ENCODE assay signal across 1 cellular context in the genomic region with DNA sequence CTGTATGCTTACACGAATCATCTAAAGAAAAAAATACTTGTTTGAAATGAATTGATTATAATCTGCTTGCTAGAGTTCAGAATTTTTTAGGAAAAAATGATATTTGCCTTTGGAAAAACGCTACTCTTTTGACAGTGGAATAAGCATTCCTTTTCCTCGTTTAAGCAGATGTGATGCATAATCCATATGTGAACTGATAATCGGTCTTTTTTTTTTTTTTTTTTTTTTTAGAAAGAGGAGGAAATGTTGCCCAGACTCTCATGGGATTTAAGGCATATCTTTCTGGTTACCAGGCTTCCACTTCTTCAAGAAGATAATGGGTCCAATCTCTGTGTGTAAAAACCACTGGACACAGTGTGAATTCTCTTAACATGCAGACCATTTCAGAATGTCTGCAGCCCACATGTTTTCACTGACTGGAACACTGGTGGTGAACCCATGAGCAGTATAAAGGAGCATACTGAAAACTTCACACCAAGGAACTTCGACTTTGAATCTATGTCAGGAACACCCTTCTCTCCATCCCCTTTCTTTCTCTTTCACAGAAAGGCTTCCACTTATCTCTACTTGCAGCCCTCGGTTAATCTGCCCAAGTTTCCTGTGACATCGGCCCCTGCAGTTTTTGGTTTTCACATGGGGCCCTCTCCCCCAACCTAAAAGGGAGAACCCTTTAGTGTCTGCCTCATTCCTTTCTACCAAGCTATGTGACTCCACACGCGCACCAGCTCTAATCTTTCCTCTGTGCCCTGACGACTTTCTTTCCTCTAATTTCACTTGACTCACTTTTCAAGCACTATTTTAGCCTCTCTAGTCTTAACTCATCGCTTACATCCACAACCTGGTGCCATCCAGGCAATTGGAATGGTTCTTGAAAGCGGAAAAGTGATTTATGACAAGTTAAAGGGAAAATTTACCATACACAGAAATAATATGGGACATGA.
A peak's percentile ranks its signal among the peaks of the same experiment; 100 is the strongest.
TF ChIP-seq lines count a peak whose summit lies in the region.

No MANE protein-coding gene starts in this region.

TF ChIP-seq in K562, 482 proteins besides CTCF, POLR2A, EP300 and RAD21 (continued from another document and continues in another):
- TF ChIP-seq, protein P1, sequence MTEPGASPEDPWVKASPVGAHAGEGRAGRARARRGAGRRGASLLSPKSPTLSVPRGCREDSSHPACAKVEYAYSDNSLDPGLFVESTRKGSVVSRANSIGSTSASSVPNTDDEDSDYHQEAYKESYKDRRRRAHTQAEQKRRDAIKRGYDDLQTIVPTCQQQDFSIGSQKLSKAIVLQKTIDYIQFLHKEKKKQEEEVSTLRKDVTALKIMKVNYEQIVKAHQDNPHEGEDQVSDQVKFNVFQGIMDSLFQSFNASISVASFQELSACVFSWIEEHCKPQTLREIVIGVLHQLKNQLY (CRISPR knock-in tag; conservative IDR thresholded peaks at IDR 0.05), result no peak
- TF ChIP-seq, protein P2, sequence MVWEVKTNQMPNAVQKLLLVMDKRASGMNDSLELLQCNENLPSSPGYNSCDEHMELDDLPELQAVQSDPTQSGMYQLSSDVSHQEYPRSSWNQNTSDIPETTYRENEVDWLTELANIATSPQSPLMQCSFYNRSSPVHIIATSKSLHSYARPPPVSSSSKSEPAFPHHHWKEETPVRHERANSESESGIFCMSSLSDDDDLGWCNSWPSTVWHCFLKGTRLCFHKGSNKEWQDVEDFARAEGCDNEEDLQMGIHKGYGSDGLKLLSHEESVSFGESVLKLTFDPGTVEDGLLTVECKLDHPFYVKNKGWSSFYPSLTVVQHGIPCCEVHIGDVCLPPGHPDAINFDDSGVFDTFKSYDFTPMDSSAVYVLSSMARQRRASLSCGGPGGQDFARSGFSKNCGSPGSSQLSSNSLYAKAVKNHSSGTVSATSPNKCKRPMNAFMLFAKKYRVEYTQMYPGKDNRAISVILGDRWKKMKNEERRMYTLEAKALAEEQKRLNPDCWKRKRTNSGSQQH (CRISPR knock-in tag; IDR thresholded peaks at IDR 0.05), result 0 out of 2 replicates have a peak, but pooled peaks have one; percentile 58
- TF ChIP-seq, protein P3, sequence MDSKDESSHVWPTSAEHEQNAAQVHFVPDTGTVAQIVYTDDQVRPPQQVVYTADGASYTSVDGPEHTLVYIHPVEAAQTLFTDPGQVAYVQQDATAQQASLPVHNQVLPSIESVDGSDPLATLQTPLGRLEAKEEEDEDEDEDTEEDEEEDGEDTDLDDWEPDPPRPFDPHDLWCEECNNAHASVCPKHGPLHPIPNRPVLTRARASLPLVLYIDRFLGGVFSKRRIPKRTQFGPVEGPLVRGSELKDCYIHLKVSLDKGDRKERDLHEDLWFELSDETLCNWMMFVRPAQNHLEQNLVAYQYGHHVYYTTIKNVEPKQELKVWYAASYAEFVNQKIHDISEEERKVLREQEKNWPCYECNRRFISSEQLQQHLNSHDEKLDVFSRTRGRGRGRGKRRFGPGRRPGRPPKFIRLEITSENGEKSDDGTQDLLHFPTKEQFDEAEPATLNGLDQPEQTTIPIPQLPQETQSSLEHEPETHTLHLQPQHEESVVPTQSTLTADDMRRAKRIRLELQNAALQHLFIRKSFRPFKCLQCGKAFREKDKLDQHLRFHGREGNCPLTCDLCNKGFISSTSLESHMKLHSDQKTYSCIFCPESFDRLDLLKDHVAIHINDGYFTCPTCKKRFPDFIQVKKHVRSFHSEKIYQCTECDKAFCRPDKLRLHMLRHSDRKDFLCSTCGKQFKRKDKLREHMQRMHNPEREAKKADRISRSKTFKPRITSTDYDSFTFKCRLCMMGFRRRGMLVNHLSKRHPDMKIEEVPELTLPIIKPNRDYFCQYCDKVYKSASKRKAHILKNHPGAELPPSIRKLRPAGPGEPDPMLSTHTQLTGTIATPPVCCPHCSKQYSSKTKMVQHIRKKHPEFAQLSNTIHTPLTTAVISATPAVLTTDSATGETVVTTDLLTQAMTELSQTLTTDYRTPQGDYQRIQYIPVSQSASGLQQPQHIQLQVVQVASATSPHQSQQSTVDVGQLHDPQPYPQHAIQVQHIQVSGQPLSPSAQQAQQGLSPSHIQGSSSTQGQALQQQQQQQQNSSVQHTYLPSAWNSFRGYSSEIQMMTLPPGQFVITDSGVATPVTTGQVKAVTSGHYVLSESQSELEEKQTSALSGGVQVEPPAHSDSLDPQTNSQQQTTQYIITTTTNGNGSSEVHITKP (IDR thresholded peaks at IDR 0.05; ENCODE audit: partially characterized antibody), result peak; percentile 50
- TF ChIP-seq, protein P4, sequence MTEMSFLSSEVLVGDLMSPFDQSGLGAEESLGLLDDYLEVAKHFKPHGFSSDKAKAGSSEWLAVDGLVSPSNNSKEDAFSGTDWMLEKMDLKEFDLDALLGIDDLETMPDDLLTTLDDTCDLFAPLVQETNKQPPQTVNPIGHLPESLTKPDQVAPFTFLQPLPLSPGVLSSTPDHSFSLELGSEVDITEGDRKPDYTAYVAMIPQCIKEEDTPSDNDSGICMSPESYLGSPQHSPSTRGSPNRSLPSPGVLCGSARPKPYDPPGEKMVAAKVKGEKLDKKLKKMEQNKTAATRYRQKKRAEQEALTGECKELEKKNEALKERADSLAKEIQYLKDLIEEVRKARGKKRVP (CRISPR knock-in tag; IDR thresholded peaks at IDR 0.05), result 0 out of 2 replicates have a peak, but pooled peaks have one; percentile 9
- TF ChIP-seq, protein P5, sequence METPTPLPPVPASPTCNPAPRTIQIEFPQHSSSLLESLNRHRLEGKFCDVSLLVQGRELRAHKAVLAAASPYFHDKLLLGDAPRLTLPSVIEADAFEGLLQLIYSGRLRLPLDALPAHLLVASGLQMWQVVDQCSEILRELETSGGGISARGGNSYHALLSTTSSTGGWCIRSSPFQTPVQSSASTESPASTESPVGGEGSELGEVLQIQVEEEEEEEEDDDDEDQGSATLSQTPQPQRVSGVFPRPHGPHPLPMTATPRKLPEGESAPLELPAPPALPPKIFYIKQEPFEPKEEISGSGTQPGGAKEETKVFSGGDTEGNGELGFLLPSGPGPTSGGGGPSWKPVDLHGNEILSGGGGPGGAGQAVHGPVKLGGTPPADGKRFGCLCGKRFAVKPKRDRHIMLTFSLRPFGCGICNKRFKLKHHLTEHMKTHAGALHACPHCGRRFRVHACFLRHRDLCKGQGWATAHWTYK (CRISPR knock-in tag; IDR thresholded peaks at IDR 0.05), result no peak
- TF ChIP-seq ZNF75A (CRISPR knock-in tag; IDR thresholded peaks at IDR 0.05) (no peak), ZNF778 (CRISPR knock-in tag; IDR thresholded peaks at IDR 0.05) (no peak), CTBP1 (IDR thresholded peaks at IDR 0.05; ENCODE audit: borderline replicate concordance) (peak; percentile 77; the same call in 1 of the 2 replicates), NONO (IDR thresholded peaks at IDR 0.05; ENCODE audit: low read depth in 2 of 2, low read length in 1 of 2) (0 out of 4 replicates have a peak, but pooled peaks of 1 of the 2 experiments have one; percentile 19), HDAC6 (IDR thresholded peaks at IDR 0.05; ENCODE audit: low read depth, low read length) (no peak), RHOXF2B (CRISPR knock-in tag; conservative IDR thresholded peaks at IDR 0.05) (no peak), E2F3 (CRISPR knock-in tag; IDR thresholded peaks at IDR 0.05) (no peak), ZC3H11A (IDR thresholded peaks at IDR 0.05; ENCODE audit: low read depth, low read length) (no peak), RBM22 (IDR thresholded peaks at IDR 0.05; ENCODE audit: low read depth, low read length, poor library complexity, severe bottlenecking) (no peak), HMG20B (CRISPR knock-in tag; IDR thresholded peaks at IDR 0.05) (no peak), ZNF431 (CRISPR knock-in tag; IDR thresholded peaks at IDR 0.05) (no peak), TBL1XR1 (IDR thresholded peaks at IDR 0.05; ENCODE audit: low read length in 2 of 2) (peak in 1 of 2 experiments; percentile 65; a peak in 1 of 4 replicates), ZNF589 (CRISPR knock-in tag; IDR thresholded peaks at IDR 0.05; ENCODE audit: low read depth) (peak; percentile 83), ZNF124 (CRISPR knock-in tag; IDR thresholded peaks at IDR 0.05) (no peak), ETV6 (IDR thresholded peaks at IDR 0.05; ENCODE audit: borderline replicate concordance in 1 of 2, low read depth in 2 of 2, low read length in 1 of 2) (no peak), ETV6 (CRISPR knock-in tag; IDR thresholded peaks at IDR 0.05; ENCODE audit: borderline replicate concordance) (no peak), NFIC (IDR thresholded peaks at IDR 0.05) (peak; percentile 76), TAF15 (IDR thresholded peaks at IDR 0.05; ENCODE audit: low read depth, low read length) (no peak), STAT5A (IDR thresholded peaks at IDR 0.05; ENCODE audit: borderline replicate concordance, low read length) (peak; percentile 84), KDM2B (CRISPR knock-in tag; IDR thresholded peaks at IDR 0.05) (no peak), NR1H2 (CRISPR knock-in tag; IDR thresholded peaks at IDR 0.05) (no peak), ZSCAN29 (IDR thresholded peaks at IDR 0.05) (0 out of 2 replicates have a peak, but pooled peaks have one; percentile 11), BDP1 (IDR thresholded peaks at IDR 0.05; ENCODE audit: insufficient read depth, insufficient read length) (no peak), GATA2 (CRISPR knock-in tag; IDR thresholded peaks at IDR 0.05) (peak; percentile 88), ZNF121 (CRISPR knock-in tag; conservative IDR thresholded peaks at IDR 0.05) (no peak), MTA2 (IDR thresholded peaks at IDR 0.05; ENCODE audit: low read depth) (peak; percentile 85), PRMT5 (CRISPR knock-in tag; IDR thresholded peaks at IDR 0.05) (no peak), ZNF766 (CRISPR knock-in tag; conservative IDR thresholded peaks at IDR 0.05) (peak; percentile 34; the same call in 1 of the 2 replicates), SMARCA5 (IDR thresholded peaks at IDR 0.05) (no peak), ZNF175 (CRISPR knock-in tag; IDR thresholded peaks at IDR 0.05; ENCODE audit: low read depth) (peak; percentile 45; the same call in 1 of the 2 replicates), ZNF23 (CRISPR knock-in tag; IDR thresholded peaks at IDR 0.05) (no peak), BMI1 (IDR thresholded peaks at IDR 0.05; ENCODE audit: low read length) (no peak)
- TF ChIP-seq, protein P6, sequence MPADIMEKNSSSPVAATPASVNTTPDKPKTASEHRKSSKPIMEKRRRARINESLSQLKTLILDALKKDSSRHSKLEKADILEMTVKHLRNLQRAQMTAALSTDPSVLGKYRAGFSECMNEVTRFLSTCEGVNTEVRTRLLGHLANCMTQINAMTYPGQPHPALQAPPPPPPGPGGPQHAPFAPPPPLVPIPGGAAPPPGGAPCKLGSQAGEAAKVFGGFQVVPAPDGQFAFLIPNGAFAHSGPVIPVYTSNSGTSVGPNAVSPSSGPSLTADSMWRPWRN (IDR thresholded peaks at IDR 0.05; ENCODE audit: low read depth), result peak; percentile 45; the same call in 1 of the 2 replicates
- TF ChIP-seq, protein P7, sequence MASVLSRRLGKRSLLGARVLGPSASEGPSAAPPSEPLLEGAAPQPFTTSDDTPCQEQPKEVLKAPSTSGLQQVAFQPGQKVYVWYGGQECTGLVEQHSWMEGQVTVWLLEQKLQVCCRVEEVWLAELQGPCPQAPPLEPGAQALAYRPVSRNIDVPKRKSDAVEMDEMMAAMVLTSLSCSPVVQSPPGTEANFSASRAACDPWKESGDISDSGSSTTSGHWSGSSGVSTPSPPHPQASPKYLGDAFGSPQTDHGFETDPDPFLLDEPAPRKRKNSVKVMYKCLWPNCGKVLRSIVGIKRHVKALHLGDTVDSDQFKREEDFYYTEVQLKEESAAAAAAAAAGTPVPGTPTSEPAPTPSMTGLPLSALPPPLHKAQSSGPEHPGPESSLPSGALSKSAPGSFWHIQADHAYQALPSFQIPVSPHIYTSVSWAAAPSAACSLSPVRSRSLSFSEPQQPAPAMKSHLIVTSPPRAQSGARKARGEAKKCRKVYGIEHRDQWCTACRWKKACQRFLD (CRISPR knock-in tag; IDR thresholded peaks at IDR 0.05), result no peak; the same call in 1 of the 2 replicates
- TF ChIP-seq, protein P8, sequence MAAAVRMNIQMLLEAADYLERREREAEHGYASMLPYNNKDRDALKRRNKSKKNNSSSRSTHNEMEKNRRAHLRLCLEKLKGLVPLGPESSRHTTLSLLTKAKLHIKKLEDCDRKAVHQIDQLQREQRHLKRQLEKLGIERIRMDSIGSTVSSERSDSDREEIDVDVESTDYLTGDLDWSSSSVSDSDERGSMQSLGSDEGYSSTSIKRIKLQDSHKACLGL (CRISPR knock-in tag; IDR thresholded peaks at IDR 0.05; ENCODE audit: borderline replicate concordance, poor library complexity, severe bottlenecking), result no peak
- TF ChIP-seq, protein P9, sequence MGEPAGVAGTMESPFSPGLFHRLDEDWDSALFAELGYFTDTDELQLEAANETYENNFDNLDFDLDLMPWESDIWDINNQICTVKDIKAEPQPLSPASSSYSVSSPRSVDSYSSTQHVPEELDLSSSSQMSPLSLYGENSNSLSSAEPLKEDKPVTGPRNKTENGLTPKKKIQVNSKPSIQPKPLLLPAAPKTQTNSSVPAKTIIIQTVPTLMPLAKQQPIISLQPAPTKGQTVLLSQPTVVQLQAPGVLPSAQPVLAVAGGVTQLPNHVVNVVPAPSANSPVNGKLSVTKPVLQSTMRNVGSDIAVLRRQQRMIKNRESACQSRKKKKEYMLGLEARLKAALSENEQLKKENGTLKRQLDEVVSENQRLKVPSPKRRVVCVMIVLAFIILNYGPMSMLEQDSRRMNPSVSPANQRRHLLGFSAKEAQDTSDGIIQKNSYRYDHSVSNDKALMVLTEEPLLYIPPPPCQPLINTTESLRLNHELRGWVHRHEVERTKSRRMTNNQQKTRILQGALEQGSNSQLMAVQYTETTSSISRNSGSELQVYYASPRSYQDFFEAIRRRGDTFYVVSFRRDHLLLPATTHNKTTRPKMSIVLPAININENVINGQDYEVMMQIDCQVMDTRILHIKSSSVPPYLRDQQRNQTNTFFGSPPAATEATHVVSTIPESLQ (CRISPR knock-in tag; IDR thresholded peaks at IDR 0.05), result 0 out of 2 replicates have a peak, but pooled peaks have one; percentile 49
- TF ChIP-seq, protein P10, sequence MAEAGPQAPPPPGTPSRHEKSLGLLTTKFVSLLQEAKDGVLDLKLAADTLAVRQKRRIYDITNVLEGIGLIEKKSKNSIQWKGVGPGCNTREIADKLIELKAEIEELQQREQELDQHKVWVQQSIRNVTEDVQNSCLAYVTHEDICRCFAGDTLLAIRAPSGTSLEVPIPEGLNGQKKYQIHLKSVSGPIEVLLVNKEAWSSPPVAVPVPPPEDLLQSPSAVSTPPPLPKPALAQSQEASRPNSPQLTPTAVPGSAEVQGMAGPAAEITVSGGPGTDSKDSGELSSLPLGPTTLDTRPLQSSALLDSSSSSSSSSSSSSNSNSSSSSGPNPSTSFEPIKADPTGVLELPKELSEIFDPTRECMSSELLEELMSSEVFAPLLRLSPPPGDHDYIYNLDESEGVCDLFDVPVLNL (CRISPR knock-in tag; IDR thresholded peaks at IDR 0.05; ENCODE audit: low read depth), result no peak
- TF ChIP-seq, protein P11, sequence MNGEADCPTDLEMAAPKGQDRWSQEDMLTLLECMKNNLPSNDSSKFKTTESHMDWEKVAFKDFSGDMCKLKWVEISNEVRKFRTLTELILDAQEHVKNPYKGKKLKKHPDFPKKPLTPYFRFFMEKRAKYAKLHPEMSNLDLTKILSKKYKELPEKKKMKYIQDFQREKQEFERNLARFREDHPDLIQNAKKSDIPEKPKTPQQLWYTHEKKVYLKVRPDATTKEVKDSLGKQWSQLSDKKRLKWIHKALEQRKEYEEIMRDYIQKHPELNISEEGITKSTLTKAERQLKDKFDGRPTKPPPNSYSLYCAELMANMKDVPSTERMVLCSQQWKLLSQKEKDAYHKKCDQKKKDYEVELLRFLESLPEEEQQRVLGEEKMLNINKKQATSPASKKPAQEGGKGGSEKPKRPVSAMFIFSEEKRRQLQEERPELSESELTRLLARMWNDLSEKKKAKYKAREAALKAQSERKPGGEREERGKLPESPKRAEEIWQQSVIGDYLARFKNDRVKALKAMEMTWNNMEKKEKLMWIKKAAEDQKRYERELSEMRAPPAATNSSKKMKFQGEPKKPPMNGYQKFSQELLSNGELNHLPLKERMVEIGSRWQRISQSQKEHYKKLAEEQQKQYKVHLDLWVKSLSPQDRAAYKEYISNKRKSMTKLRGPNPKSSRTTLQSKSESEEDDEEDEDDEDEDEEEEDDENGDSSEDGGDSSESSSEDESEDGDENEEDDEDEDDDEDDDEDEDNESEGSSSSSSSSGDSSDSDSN (IDR thresholded peaks at IDR 0.05; ENCODE audit: borderline replicate concordance in 1 of 2, low read depth in 2 of 2, low read length in 2 of 2), result peak; percentile 51 to 76; a peak in 2 of 4 replicates
